Comparison of ENCODE assay signal across 13 cellular contexts in genomic region chr1:209758360-209758759, GRCh38. TPM values are rescaled to one million over a fixed set of nuclear protein-coding genes. Genes with fewer than 3 reads are reported as not detected.
DNase-seq lines count a peak whose midpoint lies in the region; ATAC-seq, FAIRE-seq and TF ChIP-seq lines count a peak whose summit lies in the region.
"Had no signal": no experiment of that assay in that cellular context is flagged by ENCODE, and none has a peak within 500 bp of the region (broad histone marks: within the 10 kb centered on the region; RNA-seq: fewer than 3 reads in every experiment).

No MANE protein-coding gene starts in this region.

- no peak for DNase-seq in activated CD8-positive, alpha-beta memory T cell treated with anti-CD3 and anti-CD28 coated beads, Interleukin-2, amount 10 ng/mL, durations not matched to agents 7 days and 5 days
- no peak for DNase-seq in activated CD8-positive, alpha-beta memory T cell treated with anti-CD3 and anti-CD28 coated beads for 24 hours
- DNase-seq in NB4 (ENCODE audit: low read depth) (peak; percentile 66), spleen (no peak), DMS53 treated with DMSO at 0.1 percent for 48 hours (lab: John Stamatoyannopoulos, UW; ENCODE audit: unreplicated experiment) (no peak), HepG2 (ENCODE audit: low spot score) (no peak), globus pallidus (ENCODE audit: low spot score) (no peak)
- DNase-seq in central memory CD8-positive, alpha-beta T cell (ENCODE audit: low spot score in 2 of 2) = no peak
- DNase-seq: aorta, Calu3, left ventricle myocardium inferior, NCI-H1930 had no signal

- H3K4me2 ChIP-seq in HepG2 (ENCODE audit: low read depth, low read length) = no peak overlapping the region

- no peak for ATAC-seq in activated CD8-positive, alpha-beta memory T cell treated with anti-CD3 and anti-CD28 coated beads, Interleukin-2, amount 10 ng/mL, durations not matched to agents 7 days and 5 days
- no peak for ATAC-seq in central memory CD8-positive, alpha-beta T cell (replicated peaks; ENCODE audit: extremely low read depth, poor library complexity, severe bottlenecking)
- no peak for ATAC-seq in HepG2

- POLR2A ChIA-PET in HepG2 (lab: Yijun Ruan, JAX) = no interaction called here

- peaks cover 30 to 94% (median 67%) of the 10 kb centered on the region in 6 donors for H3K4me1 ChIP-seq in spleen
- H3K4me1 ChIP-seq in HepG2 (ENCODE audit: insufficient read depth, low read length) = no peaks in the 10 kb centered on the region

- H3K9me3 ChIP-seq in spleen (no peaks in the 10 kb centered on the region), HepG2 (ENCODE audit: low read length) (no peaks in the 10 kb centered on the region)
- H3K9me3 ChIP-seq: left ventricle myocardium inferior had no signal

- H3K36me3 ChIP-seq in spleen (peaks cover 0 to 51% (median 41%) of the 10 kb centered on the region in 6 donors), HepG2 (replicated peaks in 1 of 2; ENCODE audit: control insufficient read depth in 1 of 2, insufficient read depth in 2 of 2, low read length in 2 of 2) (no peaks in the 10 kb centered on the region)
- H3K36me3 ChIP-seq: left ventricle myocardium inferior had no signal

- intact Hi-C loops in spleen (cut with DNase I; ENCODE audit: low total_unique reads) = no loop called here
- intact Hi-C loops in HepG2 (cut with micrococcal nuclease; ENCODE audit: unreplicated experiment) = no loop called here

- BruUV-seq in HepG2 (replicated peaks; lab: Mats Ljungman, UMichigan) = no TSS peak

- H3K9ac ChIP-seq in HepG2 (ENCODE audit: insufficient read depth, low read depth, low read length) = no peak overlapping the region

- H3K27me3 ChIP-seq in spleen (replicated peaks in 1 of 7) (no peaks in the 10 kb centered on the region), HepG2 (ENCODE audit: control insufficient read depth in 1 of 2, insufficient read depth in 2 of 2, low read length in 2 of 2) (no peaks in the 10 kb centered on the region; a peak in 1 of 5 replicates)

- peak overlapping the region; percentile 93 for H3K27ac Mint-ChIP-seq in activated CD8-positive, alpha-beta memory T cell treated with anti-CD3 and anti-CD28 coated beads, Interleukin-2, amount 10 ng/mL, durations not matched to agents 7 days and 5 days
- peak overlapping the region; percentile 93 for H3K27ac Mint-ChIP-seq in central memory CD8-positive, alpha-beta T cell (ENCODE audit: low read depth)

- 42 to 50% (median 44%) methylated on average over 2 of the region's 2 CpGs for WGBS in spleen, 5 donors
- 6% methylated on average over 2 of the region's 2 CpGs for WGBS in HepG2 (ENCODE audit: low lambda C conversion rate)

- CTCF ChIA-PET in activated CD8-positive, alpha-beta memory T cell treated with anti-CD3 and anti-CD28 coated beads, Interleukin-2, amount 10 ng/mL, durations not matched to agents 7 days and 5 days (lab: Charles Lee) = interaction anchor here (1.2 to 3.8 kb wide), 5 partner anchors 9 to 26 kb away, joined by 3 to 47 read pairs (median 4); partner anchors contain the start of gene C1orf74
- CTCF ChIA-PET in HepG2 (lab: Yijun Ruan, JAX; ENCODE audit: low intra/inter-chr PET ratio, low total read pairs) = no interaction called here

- FAIRE-seq in HepG2 (lab: Jason Lieb, UNC) = no peak

- H3K4me3 ChIP-seq in NB4 (ENCODE audit: low read depth, low read length) = peak overlapping the region; percentile 80
- peak overlapping the region in 6 of 8 donors; percentile 50 to 82 (median 53) for H3K4me3 ChIP-seq in spleen
- no peak overlapping the region for H3K4me3 ChIP-seq in HepG2 (replicated peaks in 1 of 3; ENCODE audit: insufficient read depth in 1 of 3, low read depth in 2 of 3, low read length in 3 of 3)
- H3K4me3 ChIP-seq: left ventricle myocardium inferior had no signal

- TF ChIP-seq EP300 in HepG2 (IDR thresholded peaks at IDR 0.05; ENCODE audit: low read depth in 2 of 2, low read length in 2 of 2) (no peak), HepG2 (CRISPR knock-in tag; IDR thresholded peaks at IDR 0.05; ENCODE audit: borderline replicate concordance) (no peak)

- H3K27ac ChIP-seq in spleen (peak overlapping the region; percentile 16 to 97 (median 90)), HepG2 (ENCODE audit: extremely low read length, insufficient read depth, low read length) (no peak overlapping the region)
- H3K27ac ChIP-seq: left ventricle myocardium inferior had no signal

- no peaks in the 10 kb centered on the region for H3K27me3 Mint-ChIP-seq in activated CD8-positive, alpha-beta memory T cell treated with anti-CD3 and anti-CD28 coated beads, Interleukin-2, amount 10 ng/mL, durations not matched to agents 7 days and 5 days
- H3K27me3 Mint-ChIP-seq in central memory CD8-positive, alpha-beta T cell = no peaks in the 10 kb centered on the region

- TF ChIP-seq POLR2A in NB4 (IDR thresholded peaks at IDR 0.05; ENCODE audit: extremely low read depth, insufficient read length) (no peak), spleen (IDR thresholded peaks at IDR 0.05) (no peak), HepG2 (IDR thresholded peaks at IDR 0.05; ENCODE audit: insufficient read depth in 1 of 2, low read depth in 2 of 2, low read length in 2 of 2) (no peak)

- in situ Hi-C loops in HepG2 (cut with HindIII; ENCODE audit: extremely low pct_ligation_motif_present, low pct_unique_long_range_greater_than_20kb) = no loop called here

- H3K36me3 Mint-ChIP-seq in activated CD8-positive, alpha-beta memory T cell treated with anti-CD3 and anti-CD28 coated beads, Interleukin-2, amount 10 ng/mL, durations not matched to agents 7 days and 5 days = peaks cover 77% of the 10 kb centered on the region
- peaks cover 48% of the 10 kb centered on the region for H3K36me3 Mint-ChIP-seq in central memory CD8-positive, alpha-beta T cell (ENCODE audit: insufficient read depth)

- peak overlapping the region; percentile 95 for H3K4me3 Mint-ChIP-seq in activated CD8-positive, alpha-beta memory T cell treated with anti-CD3 and anti-CD28 coated beads, Interleukin-2, amount 10 ng/mL, durations not matched to agents 7 days and 5 days
- peak overlapping the region; percentile 96 for H3K4me3 Mint-ChIP-seq in central memory CD8-positive, alpha-beta T cell

- H3K79me2 ChIP-seq in HepG2 (ENCODE audit: insufficient read depth, low read length) = no peaks in the 10 kb centered on the region

- TF ChIP-seq CTCF in NB4 (IDR thresholded peaks at IDR 0.05; ENCODE audit: low read depth, low read length) (no peak), spleen (IDR thresholded peaks at IDR 0.05 in 8 of 11, conservative IDR thresholded peaks at IDR 0.05 in 3 of 11) (no peak), HepG2 (CRISPR knock-in tag; IDR thresholded peaks at IDR 0.05) (no peak)

- no peak overlapping the region for H2AFZ ChIP-seq in HepG2 (ENCODE audit: low read length)

- no peaks in the 10 kb centered on the region for H4K20me1 ChIP-seq in HepG2 (ENCODE audit: insufficient read depth, low read length)

- H3K9me3 Mint-ChIP-seq in activated CD8-positive, alpha-beta memory T cell treated with anti-CD3 and anti-CD28 coated beads, Interleukin-2, amount 10 ng/mL, durations not matched to agents 7 days and 5 days (ENCODE audit: low read depth) = no peaks in the 10 kb centered on the region
- H3K9me3 Mint-ChIP-seq in central memory CD8-positive, alpha-beta T cell = no peaks in the 10 kb centered on the region

- no peak for TF ChIP-seq RAD21 in HepG2 (CRISPR knock-in tag; IDR thresholded peaks at IDR 0.05)

- peaks cover 75% of the 10 kb centered on the region for H3K4me1 Mint-ChIP-seq in activated CD8-positive, alpha-beta memory T cell treated with anti-CD3 and anti-CD28 coated beads, Interleukin-2, amount 10 ng/mL, durations not matched to agents 7 days and 5 days
- H3K4me1 Mint-ChIP-seq in central memory CD8-positive, alpha-beta T cell = peaks cover 77% of the 10 kb centered on the region

RNA-seq across cellular contexts. Expression of gene TRAF3IP3, which starts 2.5 kb away (rescaled TPM):
- 100 to 1,000 TPM; 351 to 406 TPM for total RNA-seq in activated CD8-positive, alpha-beta memory T cell treated with anti-CD3 and anti-CD28 coated beads, Interleukin-2, amount 10 ng/mL, durations not matched to agents 7 days and 5 days
- total RNA-seq in spleen = 100 to 1,000 TPM in 4 of 7 donors, 10 to 100 TPM in 3; 97.7 to 134 (median 109) TPM
- 100 to 1,000 TPM in 2 of 3 donors, 10 to 100 TPM in 1; 95.4 to 189 (median 107) TPM for polyA plus RNA-seq in spleen
- total RNA-seq in HepG2 (2016; rRNA removed; fragmentation: Illumina TruSeq; extraction: Trizol) = not detected in 2 replicates
- total RNA-seq in HepG2 (2016; cell fraction: cytosol; rRNA removed; fragmentation: Illumina TruSeq; extraction: Trizol; ENCODE audit: low read depth) = not detected in 2 replicates
- not detected in 2 replicates for total RNA-seq in HepG2 (2016; cell fraction: insoluble cytoplasmic fraction; rRNA removed; fragmentation: Illumina TruSeq; extraction: Trizol)
- not detected in 2 replicates for total RNA-seq in HepG2 (2016; cell fraction: membrane; rRNA removed; fragmentation: Illumina TruSeq; extraction: Trizol)
- not detected in 2 replicates for total RNA-seq in HepG2 (2016; cell fraction: nucleus; rRNA removed; fragmentation: Illumina TruSeq; extraction: Trizol)
- not detected in 2 replicates for polyA plus RNA-seq in HepG2 (2011; rRNA removed)
- not detected in 2 replicates for polyA plus RNA-seq in HepG2 (2011; cell fraction: cytosol; rRNA removed)
- 0.12 TPM in 1 of 2 replicates, not detected in the other for polyA plus RNA-seq in HepG2 (2011; cell fraction: nucleus; rRNA removed)
- polyA plus RNA-seq in HepG2 (2012) = 0.07 TPM in 1 of 2 replicates, not detected in the other
- polyA plus RNA-seq in HepG2 (2016; cell fraction: cytosol; fragmentation: Illumina TruSeq; extraction: Trizol; ENCODE audit: low read depth) = not detected in 2 replicates
- polyA plus RNA-seq in HepG2 (2016; cell fraction: insoluble cytoplasmic fraction; fragmentation: Illumina TruSeq; extraction: Trizol; ENCODE audit: low read depth) = not detected in 2 replicates
- polyA plus RNA-seq in HepG2 (2016; cell fraction: membrane; fragmentation: Illumina TruSeq; extraction: Trizol; ENCODE audit: low read depth) = not detected in 2 replicates
- not detected in 2 replicates for polyA plus RNA-seq in HepG2 (2016; cell fraction: nucleus; fragmentation: Illumina TruSeq; extraction: Trizol; ENCODE audit: insufficient read depth, low read depth)
- not detected in 2 replicates for polyA minus RNA-seq in HepG2 (2011; rRNA and poly(A)+ RNA removed; ENCODE audit: low replicate concordance)
- not detected in 2 replicates for polyA minus RNA-seq in HepG2 (2011; cell fraction: cytosol; rRNA and poly(A)+ RNA removed)
- polyA minus RNA-seq in HepG2 (2011; cell fraction: nucleus; rRNA and poly(A)+ RNA removed) = not detected in 2 replicates
- total RNA-seq: Calu3, M059J had no signal

RNA-seq across cellular contexts. Expression of gene C1orf74, which starts 26.0 kb away (rescaled TPM):
- total RNA-seq in activated CD8-positive, alpha-beta memory T cell treated with anti-CD3 and anti-CD28 coated beads, Interleukin-2, amount 10 ng/mL, durations not matched to agents 7 days and 5 days = 1 to 10 TPM; 2.8 to 3.0 TPM
- total RNA-seq in spleen (1 to 10 TPM; 1.0 to 2.7 (median 1.8) TPM), HepG2 (2016; rRNA removed; fragmentation: Illumina TruSeq; extraction: Trizol) (0.71 and 0.98 TPM in 2 replicates)
- polyA plus RNA-seq in spleen (1 to 10 TPM in 2 of 3 donors, under 1 TPM in 1; 0.96 to 1.6 (median 1.5) TPM), HepG2 (2011; rRNA removed) (0.33 and 0.40 TPM in 2 replicates)
- total RNA-seq in HepG2 (2016; cell fraction: cytosol; rRNA removed; fragmentation: Illumina TruSeq; extraction: Trizol; ENCODE audit: low read depth) = 0.26 and 0.30 TPM in 2 replicates
- 1.0 and 1.1 TPM in 2 replicates for total RNA-seq in HepG2 (2016; cell fraction: insoluble cytoplasmic fraction; rRNA removed; fragmentation: Illumina TruSeq; extraction: Trizol)
- total RNA-seq in HepG2 (2016; cell fraction: membrane; rRNA removed; fragmentation: Illumina TruSeq; extraction: Trizol) = 0.38 and 0.71 TPM in 2 replicates
- 0.72 and 0.81 TPM in 2 replicates for total RNA-seq in HepG2 (2016; cell fraction: nucleus; rRNA removed; fragmentation: Illumina TruSeq; extraction: Trizol)
- polyA plus RNA-seq in HepG2 (2011; cell fraction: cytosol; rRNA removed) = 0.27 and 0.40 TPM in 2 replicates
- polyA plus RNA-seq in HepG2 (2011; cell fraction: nucleus; rRNA removed) = 0.27 and 0.28 TPM in 2 replicates
- 0.37 and 0.51 TPM in 2 replicates for polyA plus RNA-seq in HepG2 (2012)
- 0.05 and 0.06 TPM in 2 replicates for polyA plus RNA-seq in HepG2 (2016; cell fraction: cytosol; fragmentation: Illumina TruSeq; extraction: Trizol; ENCODE audit: low read depth)
- polyA plus RNA-seq in HepG2 (2016; cell fraction: insoluble cytoplasmic fraction; fragmentation: Illumina TruSeq; extraction: Trizol; ENCODE audit: low read depth) = 0.51 and 0.69 TPM in 2 replicates
- 0.10 and 0.13 TPM in 2 replicates for polyA plus RNA-seq in HepG2 (2016; cell fraction: membrane; fragmentation: Illumina TruSeq; extraction: Trizol; ENCODE audit: low read depth)
- 0.37 and 0.45 TPM in 2 replicates for polyA plus RNA-seq in HepG2 (2016; cell fraction: nucleus; fragmentation: Illumina TruSeq; extraction: Trizol; ENCODE audit: insufficient read depth, low read depth)
- polyA minus RNA-seq in HepG2 (2011; rRNA and poly(A)+ RNA removed; ENCODE audit: low replicate concordance) = 0.56 and 3.8 TPM in 2 replicates
- polyA minus RNA-seq in HepG2 (2011; cell fraction: cytosol; rRNA and poly(A)+ RNA removed) = 0.40 and 0.62 TPM in 2 replicates
- 1.4 and 1.6 TPM in 2 replicates for polyA minus RNA-seq in HepG2 (2011; cell fraction: nucleus; rRNA and poly(A)+ RNA removed)

RNA-seq across cellular contexts. Expression of gene IRF6, which starts 47.6 kb away (rescaled TPM):
- total RNA-seq in activated CD8-positive, alpha-beta memory T cell treated with anti-CD3 and anti-CD28 coated beads, Interleukin-2, amount 10 ng/mL, durations not matched to agents 7 days and 5 days = 1 to 10 TPM; 1.3 to 1.7 TPM
- total RNA-seq in spleen (1 to 10 TPM; 3.1 to 5.6 (median 4.0) TPM), HepG2 (2016; rRNA removed; fragmentation: Illumina TruSeq; extraction: Trizol) (0.02 TPM in 1 of 2 replicates, not detected in the other)
- polyA plus RNA-seq in spleen (1 to 10 TPM in 2 of 3 donors, under 1 TPM in 1; 0.59 to 1.6 (median 1.4) TPM), HepG2 (2011; rRNA removed) (0.05 TPM in 1 of 2 replicates, not detected in the other)
- not detected in 2 replicates for total RNA-seq in HepG2 (2016; cell fraction: cytosol; rRNA removed; fragmentation: Illumina TruSeq; extraction: Trizol; ENCODE audit: low read depth)
- total RNA-seq in HepG2 (2016; cell fraction: insoluble cytoplasmic fraction; rRNA removed; fragmentation: Illumina TruSeq; extraction: Trizol) = not detected in 2 replicates
- not detected in 2 replicates for total RNA-seq in HepG2 (2016; cell fraction: membrane; rRNA removed; fragmentation: Illumina TruSeq; extraction: Trizol)
- total RNA-seq in HepG2 (2016; cell fraction: nucleus; rRNA removed; fragmentation: Illumina TruSeq; extraction: Trizol) = not detected in 2 replicates
- 0.01 and 0.05 TPM in 2 replicates for polyA plus RNA-seq in HepG2 (2011; cell fraction: cytosol; rRNA removed)
- polyA plus RNA-seq in HepG2 (2011; cell fraction: nucleus; rRNA removed) = not detected in 2 replicates
- not detected in 2 replicates for polyA plus RNA-seq in HepG2 (2012)
- polyA plus RNA-seq in HepG2 (2016; cell fraction: cytosol; fragmentation: Illumina TruSeq; extraction: Trizol; ENCODE audit: low read depth) = not detected in 2 replicates
- polyA plus RNA-seq in HepG2 (2016; cell fraction: insoluble cytoplasmic fraction; fragmentation: Illumina TruSeq; extraction: Trizol; ENCODE audit: low read depth) = not detected in 2 replicates
- polyA plus RNA-seq in HepG2 (2016; cell fraction: membrane; fragmentation: Illumina TruSeq; extraction: Trizol; ENCODE audit: low read depth) = not detected in 2 replicates
- not detected in 2 replicates for polyA plus RNA-seq in HepG2 (2016; cell fraction: nucleus; fragmentation: Illumina TruSeq; extraction: Trizol; ENCODE audit: insufficient read depth, low read depth)
- polyA minus RNA-seq in HepG2 (2011; rRNA and poly(A)+ RNA removed; ENCODE audit: low replicate concordance) = 0.70 TPM in 1 of 2 replicates, not detected in the other
- not detected in 2 replicates for polyA minus RNA-seq in HepG2 (2011; cell fraction: cytosol; rRNA and poly(A)+ RNA removed)
- not detected in 2 replicates for polyA minus RNA-seq in HepG2 (2011; cell fraction: nucleus; rRNA and poly(A)+ RNA removed)

RNA-seq across cellular contexts. Expression of gene HSD11B1, which starts 53.7 kb away (rescaled TPM):
- under 1 TPM in 1 of 2 experiments, not detected in 1; 0.91 TPM for total RNA-seq in activated CD8-positive, alpha-beta memory T cell treated with anti-CD3 and anti-CD28 coated beads, Interleukin-2, amount 10 ng/mL, durations not matched to agents 7 days and 5 days
- total RNA-seq in spleen (10 to 100 TPM in 2 of 7 donors, 1 to 10 TPM in 5; 1.8 to 14.9 (median 4.2) TPM), HepG2 (2016; rRNA removed; fragmentation: Illumina TruSeq; extraction: Trizol) (not detected in 2 replicates)
- polyA plus RNA-seq in spleen (1 to 10 TPM; 2.6 to 3.5 (median 3.2) TPM), HepG2 (2011; rRNA removed) (not detected in 2 replicates)
- not detected in 2 replicates for total RNA-seq in HepG2 (2016; cell fraction: cytosol; rRNA removed; fragmentation: Illumina TruSeq; extraction: Trizol; ENCODE audit: low read depth)
- not detected in 2 replicates for total RNA-seq in HepG2 (2016; cell fraction: insoluble cytoplasmic fraction; rRNA removed; fragmentation: Illumina TruSeq; extraction: Trizol)
- not detected in 2 replicates for total RNA-seq in HepG2 (2016; cell fraction: membrane; rRNA removed; fragmentation: Illumina TruSeq; extraction: Trizol)
- total RNA-seq in HepG2 (2016; cell fraction: nucleus; rRNA removed; fragmentation: Illumina TruSeq; extraction: Trizol) = not detected in 2 replicates
- polyA plus RNA-seq in HepG2 (2011; cell fraction: cytosol; rRNA removed) = not detected in 2 replicates
- not detected in 2 replicates for polyA plus RNA-seq in HepG2 (2011; cell fraction: nucleus; rRNA removed)
- not detected in 2 replicates for polyA plus RNA-seq in HepG2 (2012)
- not detected in 2 replicates for polyA plus RNA-seq in HepG2 (2016; cell fraction: cytosol; fragmentation: Illumina TruSeq; extraction: Trizol; ENCODE audit: low read depth)
- not detected in 2 replicates for polyA plus RNA-seq in HepG2 (2016; cell fraction: insoluble cytoplasmic fraction; fragmentation: Illumina TruSeq; extraction: Trizol; ENCODE audit: low read depth)
- not detected in 2 replicates for polyA plus RNA-seq in HepG2 (2016; cell fraction: membrane; fragmentation: Illumina TruSeq; extraction: Trizol; ENCODE audit: low read depth)
- not detected in 2 replicates for polyA plus RNA-seq in HepG2 (2016; cell fraction: nucleus; fragmentation: Illumina TruSeq; extraction: Trizol; ENCODE audit: insufficient read depth, low read depth)
- not detected in 2 replicates for polyA minus RNA-seq in HepG2 (2011; rRNA and poly(A)+ RNA removed; ENCODE audit: low replicate concordance)
- not detected in 2 replicates for polyA minus RNA-seq in HepG2 (2011; cell fraction: cytosol; rRNA and poly(A)+ RNA removed)
- not detected in 2 replicates for polyA minus RNA-seq in HepG2 (2011; cell fraction: nucleus; rRNA and poly(A)+ RNA removed)
- total RNA-seq: Calu3 had no signal

Comparison
In these comparisons a context has a peak if more than half of its experiments do, and no peak if none do; other contexts are left out.
1. H3K4me3 ChIP-seq: peak in NB4 (single experiment) and spleen (6 of 8); none in HepG2 (0 of 3).
2. RNA of gene TRAF3IP3, which starts 2.5 kb away (total RNA-seq): 351 to 406 TPM in activated CD8-positive, alpha-beta memory T cell treated with anti-CD3 and anti-CD28 coated beads, Interleukin-2, amount 10 ng/mL, durations not matched to agents 7 days and 5 days and 97.7 to 134 TPM in spleen; not detected in HepG2; every median in the first group is over 10 times any median in the second.